ENCODE assay signal across 5 cellular contexts in genomic region chr19:39903534-39904091, GRCh38. TPM values are rescaled to one million over a fixed set of nuclear protein-coding genes. Genes with fewer than 3 reads are reported as not detected.
A peak's percentile ranks its signal among the peaks of the same experiment; 100 is the strongest.
DNase-seq lines count a peak whose midpoint lies in the region; ATAC-seq, FAIRE-seq and TF ChIP-seq lines count a peak whose summit lies in the region.
"Not testable (repeated sequence)": the region's sequence is repeated elsewhere in the genome, so short reads cannot be mapped to it uniquely, and the experiment has no call there.

No MANE protein-coding gene starts in this region.

- H3K14ac ChIP-seq in IMR-90 (replicated peaks; ENCODE audit: low read depth, low read length), result not testable (repeated sequence)

- FAIRE-seq in kidney (lab: Jason Lieb, UNC), result peak; percentile 72
- not testable (repeated sequence) for FAIRE-seq in pancreas (lab: Jason Lieb, UNC)

- TF ChIP-seq RAD21 in IMR-90 (IDR thresholded peaks at IDR 0.05; ENCODE audit: low read length), result not testable (repeated sequence)

- H2BK120ac ChIP-seq in IMR-90 (ENCODE audit: low read depth, low read length), result not testable (repeated sequence)

- no CpG with 5 or more reads among the region's 5 CpGs for WGBS in IMR-90 (ENCODE audit: extremely low coverage in 2 of 2, insufficient read length in 1 of 2), 2 experiments
- WGBS in right lobe of liver (ENCODE audit: insufficient coverage, low coverage, low lambda C conversion rate, missing lambda C conversion rate), result 18% methylated on average over 2 of the region's 5 CpGs
- 12 to 18% methylated on average over 3 to 4 of the region's 5 CpGs for WGBS in pancreas, 2 donors

- H2AFZ ChIP-seq in IMR-90 (replicated peaks; ENCODE audit: low read length, poor library complexity), result not testable (repeated sequence)

- ATAC-seq in IMR-90 (ENCODE audit: low read depth) (peak; percentile 42; the same call in 1 of the 2 replicates), left lobe of liver (peak; percentile 88), right lobe of liver (peak; percentile 50 to 85 (median 74)), pancreas (peak in 3 of 4 donors; percentile 19 to 27 (median 24))

- H4K5ac ChIP-seq in IMR-90 (ENCODE audit: low read depth, low read length), result not testable (repeated sequence)

- not testable (repeated sequence) for H3K4me1 ChIP-seq in IMR-90 (ENCODE audit: control insufficient read depth, insufficient read depth, low read length); kidney (ENCODE audit: control insufficient read depth in 1 of 2, insufficient read depth in 1 of 2, low read depth in 1 of 2, low read length in 2 of 2); right lobe of liver; pancreas

- not testable (repeated sequence) for H4K8ac ChIP-seq in IMR-90 (ENCODE audit: low read depth in 2 of 2, low read length in 2 of 2)

- H3K4me3 ChIP-seq in IMR-90 (ENCODE audit: insufficient read depth, low read depth, low read length); kidney (ENCODE audit: low read length in 2 of 2); right lobe of liver; pancreas: not testable (repeated sequence)

- not testable (repeated sequence) for H3K4me2 ChIP-seq in IMR-90 (ENCODE audit: low read depth, low read length)

- not testable (repeated sequence) for H3K27me3 ChIP-seq in IMR-90 (ENCODE audit: control insufficient read depth, insufficient read depth, low read length); right lobe of liver; pancreas

- not testable (repeated sequence) for H4K91ac ChIP-seq in IMR-90 (ENCODE audit: insufficient read depth, low read depth, low read length)

- not testable (repeated sequence) for H3K9me1 ChIP-seq in IMR-90 (ENCODE audit: insufficient read depth, low read length)

- not testable (repeated sequence) for TF ChIP-seq CTCF in IMR-90 (conservative IDR thresholded peaks at IDR 0.05; ENCODE audit: low read depth, low read length); kidney (IDR thresholded peaks at IDR 0.05; ENCODE audit: borderline replicate concordance, extremely low read depth, insufficient read depth); right lobe of liver (IDR thresholded peaks at IDR 0.05); pancreas (IDR thresholded peaks at IDR 0.05)

- not testable (repeated sequence) for H3K79me1 ChIP-seq in IMR-90 (ENCODE audit: low read depth in 1 of 2, low read length in 2 of 2)

- not testable (repeated sequence) for H2AK5ac ChIP-seq in IMR-90 (ENCODE audit: low read depth, low read length)

- not testable (repeated sequence) for H3K9me3 ChIP-seq in IMR-90 (ENCODE audit: control insufficient read depth, insufficient read depth, low read length); kidney (ENCODE audit: control insufficient read depth in 1 of 2, low read length in 2 of 2); right lobe of liver; pancreas

- H2BK5ac ChIP-seq in IMR-90 (ENCODE audit: low read depth, low read length, poor library complexity, severe bottlenecking), result not testable (repeated sequence)

- not testable (repeated sequence) for BruUV-seq in IMR-90 (replicated peaks; lab: Mats Ljungman, UMichigan)

- H3K9ac ChIP-seq in IMR-90 (ENCODE audit: low read depth, low read length); kidney (ENCODE audit: low read length in 2 of 2): not testable (repeated sequence)

- in situ Hi-C loops in IMR-90 (cut with MboI; ENCODE audit: low sequenced_read_pairs), result not testable (repeated sequence)

- not testable (repeated sequence) for H2BK15ac ChIP-seq in IMR-90 (ENCODE audit: low read depth, low read length)

- POLR2A ChIA-PET in IMR-90 (lab: Charles Lee; ENCODE audit: unreplicated experiment), result not testable (repeated sequence)

- not testable (repeated sequence) for H3K23ac ChIP-seq in IMR-90 (ENCODE audit: low read depth, low read length)

- CTCF ChIA-PET in IMR-90 (lab: Yijun Ruan, JAX), result not testable (repeated sequence)

- H3K36me3 ChIP-seq in IMR-90 (ENCODE audit: control insufficient read depth, insufficient read depth, low read length); kidney (ENCODE audit: control insufficient read depth in 1 of 2, insufficient read depth in 2 of 2, low read length in 2 of 2); right lobe of liver; pancreas: not testable (repeated sequence)

- H3K18ac ChIP-seq in IMR-90 (ENCODE audit: low read depth, low read length), result not testable (repeated sequence)

- not testable (repeated sequence) for H2BK20ac ChIP-seq in IMR-90 (ENCODE audit: low read depth, low read length)

- not testable (repeated sequence) for H2AK9ac ChIP-seq in IMR-90 (replicated peaks; ENCODE audit: low read depth, low read length, poor library complexity)

- not testable (repeated sequence) for DNase-seq in IMR-90; kidney; left lobe of liver (ENCODE audit: low spot score); right lobe of liver; pancreas

- dilution Hi-C loops in IMR-90 (cut with HindIII; ENCODE audit: low sequenced_read_pairs, unreplicated experiment), result not testable (repeated sequence)

- H3K56ac ChIP-seq in IMR-90 (ENCODE audit: extremely low read depth, insufficient read depth, low read length), result not testable (repeated sequence)

- H3K27ac ChIP-seq in IMR-90 (ENCODE audit: insufficient read depth, low read length); kidney (ENCODE audit: low read depth in 2 of 2, low read length in 2 of 2); right lobe of liver; pancreas: not testable (repeated sequence)

- intact Hi-C loops in IMR-90 (cut with micrococcal nuclease); kidney (cut with DNase I); right lobe of liver (cut with DNase I); pancreas (cut with DNase I): not testable (repeated sequence)

- not testable (repeated sequence) for H3K4ac ChIP-seq in IMR-90 (ENCODE audit: low read depth, low read length)

- not testable (repeated sequence) for H4K20me1 ChIP-seq in IMR-90 (ENCODE audit: insufficient read depth, low read length)

- TF ChIP-seq POLR2A in IMR-90 (IDR thresholded peaks at IDR 0.05; ENCODE audit: low read depth, low read length); right lobe of liver (IDR thresholded peaks at IDR 0.05): not testable (repeated sequence)

RNA-seq across cellular contexts. Expression of gene FCGBP, which starts 30.8 kb away (rescaled TPM):
- total RNA-seq in IMR-90 (2012; rRNA removed) (under 0.01 TPM in 1 of 2 replicates, not detected in the other), kidney (51.7 TPM), left lobe of liver (7.3 TPM), right lobe of liver (10 to 100 TPM in 1 of 6 experiments, 1 to 10 TPM in 5; 3.8 to 31.6 (median 3.9) TPM), pancreas (100 to 1,000 TPM in 1 of 6 donors, 10 to 100 TPM in 4, 1 to 10 TPM in 1; 9.2 to 118 (median 47.5) TPM)
- polyA plus RNA-seq in IMR-90 (2012; rRNA removed) (0.03 TPM in 2 replicates), kidney (ENCODE audit: insufficient read depth, low read depth, low replicate concordance) (7.6 TPM), pancreas (1 to 10 TPM; 1.4 to 7.5 TPM)
- polyA plus RNA-seq in IMR-90 (2012; cell fraction: cytosol; rRNA removed), result 0.05 and 0.06 TPM in 2 replicates
- 0.13 and 0.32 TPM in 2 replicates for polyA plus RNA-seq in IMR-90 (2012; cell fraction: nucleus; rRNA removed; ENCODE audit: low replicate concordance)

RNA-seq across cellular contexts. Expression of gene FBL, which starts 57.4 kb away (rescaled TPM):
- total RNA-seq in IMR-90 (2012; rRNA removed) (211 and 259 TPM in 2 replicates), kidney (165 TPM), left lobe of liver (43.0 TPM), right lobe of liver (10 to 100 TPM; 46.1 to 76.2 (median 51.4) TPM), pancreas (100 to 1,000 TPM in 5 of 6 donors, 10 to 100 TPM in 1; 86.4 to 166 (median 109) TPM)
- polyA plus RNA-seq in IMR-90 (2012; rRNA removed) (405 and 446 TPM in 2 replicates), kidney (ENCODE audit: insufficient read depth, low read depth, low replicate concordance) (155 TPM), pancreas (100 to 1,000 TPM in 1 of 2 donors, 10 to 100 TPM in 1; 96.4 to 131 TPM)
- polyA plus RNA-seq in IMR-90 (2012; cell fraction: cytosol; rRNA removed), result 291 and 322 TPM in 2 replicates
- 96.8 and 135 TPM in 2 replicates for polyA plus RNA-seq in IMR-90 (2012; cell fraction: nucleus; rRNA removed; ENCODE audit: low replicate concordance)

Comparison
In these comparisons a context has a peak if more than half of its experiments do, and no peak if none do; other contexts are left out.
1. ATAC-seq: peak in every context shown above with its lines; median percentile 88 in left lobe of liver; 74 in right lobe of liver; 42 in IMR-90; 24 in pancreas.